In genomic region chr19:6126335-6126974, GRCh38 we compare ENCODE assay signal across 8 cellular contexts. TPM values are rescaled to one million over a fixed set of nuclear protein-coding genes. Genes with fewer than 3 reads are reported as not detected.
DNase-seq lines count a peak whose midpoint lies in the region; ATAC-seq and TF ChIP-seq lines count a peak whose summit lies in the region.

No MANE protein-coding gene starts in this region.

- no peaks in the 10 kb centered on the region for H3K79me2 ChIP-seq in osteoblast (ENCODE audit: insufficient read depth, low read length)

- no peaks in the 10 kb centered on the region for H4K20me1 ChIP-seq in osteoblast (ENCODE audit: insufficient read depth, low read length)

- H3K4me3 ChIP-seq in osteoblast (ENCODE audit: insufficient read depth, low read length), result no peak overlapping the region
- H3K4me3 ChIP-seq in ovary, result no peak overlapping the region

- H3K4me1 ChIP-seq in osteoblast (ENCODE audit: insufficient read depth, low read length) (no peaks in the 10 kb centered on the region), ovary (ENCODE audit: insufficient read depth) (no peaks in the 10 kb centered on the region)

- no peaks in the 10 kb centered on the region for H3K27me3 Mint-ChIP-seq in central memory CD8-positive, alpha-beta T cell

- H3K36me3 ChIP-seq in osteoblast (ENCODE audit: insufficient read depth, low read length) (no peaks in the 10 kb centered on the region), ovary (no peaks in the 10 kb centered on the region)

- H3K36me3 Mint-ChIP-seq in central memory CD8-positive, alpha-beta T cell (ENCODE audit: insufficient read depth), result no peaks in the 10 kb centered on the region

- TF ChIP-seq EP300 in ovary (IDR thresholded peaks at IDR 0.05), result no peak

- no peaks in the 10 kb centered on the region for H3K4me1 Mint-ChIP-seq in central memory CD8-positive, alpha-beta T cell

- DNase-seq in G401 (ENCODE audit: low spot score) (peak; percentile 36), HS-27A (ENCODE audit: low read depth) (peak; percentile 33), NCI-H82 (lab: John Stamatoyannopoulos, UW) (peak; percentile 73), osteoblast (ENCODE audit: insufficient read length, low spot score, missing footprints) (peak; percentile 73), NK-92 (lab: John Stamatoyannopoulos, UW; ENCODE audit: unreplicated experiment) (no peak), T1000 (lab: John Stamatoyannopoulos, UW) (no peak), ovary (no peak)
- DNase-seq in central memory CD8-positive, alpha-beta T cell (ENCODE audit: low spot score in 2 of 2), result no peak

- H3K27ac Mint-ChIP-seq in central memory CD8-positive, alpha-beta T cell (ENCODE audit: low read depth), result no peak overlapping the region

- H3K9me3 ChIP-seq in osteoblast (ENCODE audit: low read depth, low read length), result peaks cover 2% of the 10 kb centered on the region
- no peaks in the 10 kb centered on the region for H3K9me3 ChIP-seq in ovary

- H3K27ac ChIP-seq in osteoblast (ENCODE audit: low read depth, low read length) (no peak overlapping the region), ovary (no peak overlapping the region)

- no peaks in the 10 kb centered on the region for H3K9me3 Mint-ChIP-seq in central memory CD8-positive, alpha-beta T cell

- no peak for TF ChIP-seq POLR2A in ovary (IDR thresholded peaks at IDR 0.05)

- no peak overlapping the region for H3K4me3 Mint-ChIP-seq in central memory CD8-positive, alpha-beta T cell

- 41 to 56% (median 53%) methylated on average over 3 of the region's 3 CpGs for WGBS in ovary, 3 donors

- intact Hi-C loops in ovary (cut with DNase I), result loop anchor here in 1 of 4 donors (5.0 kb wide), 1 partner anchor 79 kb away; no protein-coding TSS in a partner anchor

- no peak overlapping the region for H2AFZ ChIP-seq in osteoblast (ENCODE audit: low read length)

- in situ Hi-C loops in G401 (cut with HindIII; ENCODE audit: low sequenced_read_pairs), result no loop called here

- H3K27me3 ChIP-seq in osteoblast (ENCODE audit: insufficient read depth, low read length) (peaks cover 4% of the 10 kb centered on the region), ovary (no peaks in the 10 kb centered on the region)

- no peak overlapping the region for H3K4me2 ChIP-seq in osteoblast (ENCODE audit: insufficient read depth, low read length)

- ATAC-seq in central memory CD8-positive, alpha-beta T cell (replicated peaks; ENCODE audit: extremely low read depth, poor library complexity, severe bottlenecking), result peak; percentile 52

- TF ChIP-seq CTCF in osteoblast (IDR thresholded peaks at IDR 0.05; ENCODE audit: extremely low read depth, low read depth, low read length) (peak; percentile 54), ovary (IDR thresholded peaks at IDR 0.05) (no peak)

RNA-seq across cellular contexts. Expression of gene ACSBG2, which starts 9.0 kb away (rescaled TPM):
- not detected in 2 replicates for total RNA-seq in G401 (2014; rRNA removed; shearing (Covaris generic))
- total RNA-seq in osteoblast (not detected in 2 replicates), ovary (not detected)
- polyA plus RNA-seq in ovary, result under 1 TPM in 1 of 2 donors, not detected in 1; 0.37 TPM

RNA-seq across cellular contexts. Expression of gene RFX2, which starts 16.2 kb away (rescaled TPM):
- 3.1 and 4.2 TPM in 2 replicates for total RNA-seq in G401 (2014; rRNA removed; shearing (Covaris generic))
- 3.8 and 6.2 TPM in 2 replicates for total RNA-seq in osteoblast
- 10 to 100 TPM in 6 of 7 donors, 1 to 10 TPM in 1; 9.7 to 31.2 (median 14.1) TPM for total RNA-seq in ovary
- polyA plus RNA-seq in ovary, result 10 to 100 TPM in 1 of 2 donors, 1 to 10 TPM in 1; 5.9 to 10.7 TPM

Comparison
In these comparisons a context has a peak if more than half of its experiments do, and no peak if none do; other contexts are left out.
1. DNase-seq: peak in G401 (single experiment), HS-27A (single experiment), NCI-H82 (single experiment) and osteoblast (single experiment); none in central memory CD8-positive, alpha-beta T cell (0 of 2), NK-92 (single experiment), T1000 (single experiment) and ovary (0 of 5).